16 cellular contexts compared by ENCODE assay signal in genomic region chr2:86392873-86393272, GRCh38. TPM values are rescaled to one million over a fixed set of nuclear protein-coding genes. Genes with fewer than 3 reads are reported as not detected.
DNase-seq lines count a peak whose midpoint lies in the region; ATAC-seq, FAIRE-seq and TF ChIP-seq lines count a peak whose summit lies in the region.
"Had no signal": no experiment of that assay in that cellular context is flagged by ENCODE, and none has a peak within 500 bp of the region (broad histone marks: within the 10 kb centered on the region; RNA-seq: fewer than 3 reads in every experiment).

No MANE protein-coding gene starts in this region.

- no peaks in the 10 kb centered on the region for H3K27me3 ChIP-seq in adrenal gland
- no peaks in the 10 kb centered on the region for H3K27me3 ChIP-seq in left ventricle myocardium inferior (ENCODE audit: low read depth)
- no peaks in the 10 kb centered on the region for H3K27me3 ChIP-seq in small intestine (ENCODE audit: control insufficient read depth in 2 of 2, insufficient read depth in 2 of 2, low read length in 2 of 2)

- H3K4me3 ChIP-seq in GM12865 (ENCODE audit: low read depth, low read length): no peak overlapping the region
- H3K4me3 ChIP-seq in adrenal gland: no peak overlapping the region
- no peak overlapping the region for H3K4me3 ChIP-seq in left ventricle myocardium inferior
- no peak overlapping the region for H3K4me3 ChIP-seq in small intestine (ENCODE audit: low read depth in 1 of 2, low read length in 2 of 2)
- H3K4me3 ChIP-seq: PC-9, SK-N-MC had no signal

- H3K9me3 Mint-ChIP-seq in activated CD4-positive, alpha-beta memory T cell treated with anti-CD3 and anti-CD28 coated beads for 36 hours: no peaks in the 10 kb centered on the region
- H3K9me3 Mint-ChIP-seq: CD4-positive, alpha-beta T cell had no signal

- H3K4me1 ChIP-seq in adrenal gland (replicated peaks in 1 of 2): peaks cover 7 to 15% of the 10 kb centered on the region in 2 donors
- H3K4me1 ChIP-seq in left ventricle myocardium inferior: peaks cover 21% of the 10 kb centered on the region
- peaks cover 6 to 9% of the 10 kb centered on the region in 2 donors for H3K4me1 ChIP-seq in small intestine (ENCODE audit: control insufficient read depth in 2 of 2, insufficient read depth in 1 of 2, low read depth in 1 of 2, low read length in 1 of 2)

- H3K9me3 ChIP-seq in adrenal gland (replicated peaks in 1 of 3) (no peaks in the 10 kb centered on the region), left ventricle myocardium inferior (replicated peaks) (peaks cover 17% of the 10 kb centered on the region), small intestine (ENCODE audit: control insufficient read depth, low read depth) (no peaks in the 10 kb centered on the region)

- ATAC-seq in GM18519 (IDR thresholded peaks at IDR 0.05; ENCODE audit: low FRiP score, unreplicated experiment) (no peak), GM21381 (IDR thresholded peaks at IDR 0.05; ENCODE audit: unreplicated experiment) (no peak)

- POLR2A ChIA-PET in activated CD4-positive, alpha-beta memory T cell treated with anti-CD3 and anti-CD28 coated beads for 36 hours (lab: Charles Lee): no interaction called here

- no peak for FAIRE-seq in small intestine (lab: Jason Lieb, UNC)

- CTCF ChIA-PET in activated CD4-positive, alpha-beta memory T cell treated with anti-CD3 and anti-CD28 coated beads for 36 hours (lab: Charles Lee): interaction anchor here (0.6 kb wide), 1 partner anchor 171 kb away, joined by 3 read pairs; no protein-coding TSS in a partner anchor

- no peaks in the 10 kb centered on the region for H3K36me3 ChIP-seq in adrenal gland (replicated peaks in 1 of 2)
- no peaks in the 10 kb centered on the region for H3K36me3 ChIP-seq in left ventricle myocardium inferior
- H3K36me3 ChIP-seq in small intestine (ENCODE audit: control insufficient read depth in 2 of 2, insufficient read depth in 2 of 2, low read length in 2 of 2): no peaks in the 10 kb centered on the region

- WGBS in adrenal gland, 4 donors: 51 to 56% (median 52%) methylated on average over 5 of the region's 5 CpGs
- WGBS in small intestine, 3 donors: 23 to 65% (median 50%) methylated on average over 5 of the region's 5 CpGs

- H3K27me3 Mint-ChIP-seq in activated CD4-positive, alpha-beta memory T cell treated with anti-CD3 and anti-CD28 coated beads for 36 hours: peaks cover 5% of the 10 kb centered on the region

- H3K27ac Mint-ChIP-seq in activated CD4-positive, alpha-beta memory T cell treated with anti-CD3 and anti-CD28 coated beads for 36 hours: no peak overlapping the region
- H3K27ac Mint-ChIP-seq: CD4-positive, alpha-beta T cell; H9 had no signal

- H3K27ac ChIP-seq in adrenal gland (peak overlapping the region in 2 of 5 donors; percentile 18 to 75), left ventricle myocardium inferior (replicated peaks) (peak overlapping the region; percentile 89), small intestine (ENCODE audit: low read depth in 1 of 2, low read length in 1 of 2) (peak overlapping the region; percentile 17 to 73)
- H3K27ac ChIP-seq: PC-9, SK-N-MC had no signal

- intact Hi-C loops in adrenal gland (cut with DNase I) (no loop called here), left ventricle myocardium inferior (cut with micrococcal nuclease) (no loop called here)
- intact Hi-C loops in activated CD4-positive, alpha-beta memory T cell treated with anti-CD3 and anti-CD28 coated beads for 36 hours (cut with micrococcal nuclease): loop anchor here (10.0 kb wide), 1 partner anchor 72 kb away; no protein-coding TSS in a partner anchor

- TF ChIP-seq CTCF in GM12865 (IDR thresholded peaks at IDR 0.05; ENCODE audit: insufficient read depth, low read depth, low read length, missing control alignments): no peak
- TF ChIP-seq CTCF in adrenal gland (IDR thresholded peaks at IDR 0.05): no peak
- no peak for TF ChIP-seq CTCF in left ventricle myocardium inferior (IDR thresholded peaks at IDR 0.05; ENCODE audit: borderline replicate concordance)

- H3K4me1 Mint-ChIP-seq in activated CD4-positive, alpha-beta memory T cell treated with anti-CD3 and anti-CD28 coated beads for 36 hours (ENCODE audit: low read depth): peaks cover 11% of the 10 kb centered on the region
- H3K4me1 Mint-ChIP-seq: H9 had no signal

- TF ChIP-seq POLR2A in adrenal gland (IDR thresholded peaks at IDR 0.05): no peak

- no peak overlapping the region for H3K4me3 Mint-ChIP-seq in activated CD4-positive, alpha-beta memory T cell treated with anti-CD3 and anti-CD28 coated beads for 36 hours
- H3K4me3 Mint-ChIP-seq: CD4-positive, alpha-beta T cell; H9 had no signal

- peak; percentile 19 for DNase-seq in GM12865 (ENCODE audit: low read depth)
- DNase-seq in adrenal gland: peak; percentile 34 to 90 (median 61)
- peak; percentile 33 for DNase-seq in left ventricle myocardium inferior
- peak; percentile 78 for DNase-seq in small intestine
- DNase-seq in NCI-H748 (lab: John Stamatoyannopoulos, UW; ENCODE audit: unreplicated experiment): no peak
- no peak for DNase-seq in activated CD4-positive, alpha-beta memory T cell treated with anti-CD3 and anti-CD28 coated beads for 36 hours
- DNase-seq: ACHN; AML-193; CD4-positive, alpha-beta T cell; H9; NCI-H187; NCI-H446 had no signal

- H3K36me3 Mint-ChIP-seq in activated CD4-positive, alpha-beta memory T cell treated with anti-CD3 and anti-CD28 coated beads for 36 hours: peaks cover 5% of the 10 kb centered on the region

RNA-seq across cellular contexts. Expression of gene KDM3A, which starts 48.3 kb away (rescaled TPM):
- total RNA-seq in adrenal gland: 10 to 100 TPM; 16.7 to 54.6 (median 29.6) TPM
- polyA plus RNA-seq in adrenal gland: 10 to 100 TPM; 26.8 to 41.7 (median 35.0) TPM
- total RNA-seq in left ventricle myocardium inferior: 36.2 TPM
- polyA plus RNA-seq in small intestine: 10 to 100 TPM; 13.5 to 51.2 (median 29.2) TPM
- total RNA-seq in activated CD4-positive, alpha-beta memory T cell treated with anti-CD3 and anti-CD28 coated beads for 36 hours: 10 to 100 TPM; 55.6 to 64.9 TPM

RNA-seq across cellular contexts. Expression of gene REEP1, which starts 55.4 kb away (rescaled TPM):
- total RNA-seq in adrenal gland (1 to 10 TPM in 7 of 8 donors, under 1 TPM in 1; 0.36 to 5.8 (median 3.1) TPM), left ventricle myocardium inferior (30.2 TPM)
- polyA plus RNA-seq in adrenal gland (1 to 10 TPM; 1.7 to 4.9 (median 2.1) TPM), small intestine (10 to 100 TPM in 1 of 3 donors, 1 to 10 TPM in 2; 5.9 to 10.7 (median 6.9) TPM)
- under 1 TPM; 0.07 to 0.15 TPM for total RNA-seq in activated CD4-positive, alpha-beta memory T cell treated with anti-CD3 and anti-CD28 coated beads for 36 hours
- total RNA-seq: CD4-positive, alpha-beta T cell had no signal

Comparison
In these comparisons a context has a peak if more than half of its experiments do, and no peak if none do; other contexts are left out.
1. DNase-seq: peak in GM12865 (single experiment), adrenal gland (7 of 7), left ventricle myocardium inferior (single experiment) and small intestine (single experiment); none in NCI-H748 (single experiment) and activated CD4-positive, alpha-beta memory T cell treated with anti-CD3 and anti-CD28 coated beads for 36 hours (single experiment).